8 cellular contexts compared by ENCODE assay signal in the genomic region with DNA sequence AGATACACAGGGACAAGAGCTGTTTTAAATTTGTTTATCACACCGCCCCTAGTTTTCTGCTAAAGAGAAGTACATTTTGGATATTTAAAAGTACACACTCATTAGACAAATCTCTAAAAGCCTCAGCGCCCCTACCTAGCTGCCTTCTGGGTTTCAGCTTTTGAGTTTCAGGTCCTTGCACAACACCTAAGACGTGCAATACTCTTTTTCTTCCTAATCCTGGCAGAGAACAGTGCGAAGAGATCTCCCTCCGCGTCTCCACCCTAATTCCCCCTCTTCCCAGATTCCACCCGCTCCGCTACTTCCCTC. TPM values are rescaled to one million over a fixed set of nuclear protein-coding genes. Genes with fewer than 3 reads are reported as not detected.
DNase-seq lines count a peak whose midpoint lies in the region; ATAC-seq and TF ChIP-seq lines count a peak whose summit lies in the region.

No MANE protein-coding gene starts in this region.

- H3K4me3 ChIP-seq in AG10803 (ENCODE audit: low read length) (peak overlapping the region; percentile 64), neuron (ENCODE audit: low read length) (peak overlapping the region; percentile 67)

- peak overlapping the region; percentile 83 for H3K27ac Mint-ChIP-seq in chondrocyte (ENCODE audit: unreplicated experiment)

- H3K36me3 Mint-ChIP-seq in chondrocyte (ENCODE audit: low read depth): peaks cover 8% of the 10 kb centered on the region

- peaks cover 9% of the 10 kb centered on the region for H3K4me1 ChIP-seq in neuron (ENCODE audit: insufficient read depth, low read length)

- DNase-seq in AG10803 (ENCODE audit: low read depth) (no peak), chondrocyte (ENCODE audit: low spot score) (no peak), SHP77 (lab: John Stamatoyannopoulos, UW) (no peak), hepatic stellate cell (ENCODE audit: low spot score) (no peak)
- DNase-seq in stimulated activated CD4-positive, alpha-beta T cell treated with anti-CD3 and anti-CD28 coated beads, Interleukin-1b, Interleukin-23, amount 100 ng/mL, for 48 hours: no peak

- H2AFZ ChIP-seq in neuron (ENCODE audit: low read depth, low read length): peak overlapping the region; percentile 68

- TF ChIP-seq CTCF in AG10803 (conservative IDR thresholded peaks at IDR 0.05; ENCODE audit: low read length) (no peak), chondrocyte (IDR thresholded peaks at IDR 0.05) (no peak)

- peaks cover 12% of the 10 kb centered on the region for H3K27me3 ChIP-seq in neuron (ENCODE audit: insufficient read depth, low read length)

- peak overlapping the region; percentile 94 for H3K4me3 Mint-ChIP-seq in chondrocyte (ENCODE audit: unreplicated experiment)

- H3K9me3 ChIP-seq in neuron (ENCODE audit: low read length): no peaks in the 10 kb centered on the region

- no peaks in the 10 kb centered on the region for H3K9me3 Mint-ChIP-seq in chondrocyte (ENCODE audit: low read depth)

- no peaks in the 10 kb centered on the region for H3K27me3 Mint-ChIP-seq in chondrocyte (ENCODE audit: low read depth)

- peaks cover 45% of the 10 kb centered on the region for H3K4me1 Mint-ChIP-seq in chondrocyte (ENCODE audit: low read depth)

- H3K36me3 ChIP-seq in neuron (ENCODE audit: insufficient read depth, low read length): no peaks in the 10 kb centered on the region

- ATAC-seq in GM19372 (IDR thresholded peaks at IDR 0.05; ENCODE audit: low read depth, unreplicated experiment) (peak; percentile 13), HG03442 (IDR thresholded peaks at IDR 0.05; ENCODE audit: unreplicated experiment) (peak; percentile 11)

RNA-seq across cellular contexts. Expression of a gene that starts 0.4 kb away (rescaled TPM):
- 7.0 to 8.4 TPM (median 7.9 TPM) in 3 replicates for total RNA-seq in chondrocyte
